In genomic region chr10:44913312-44914079, GRCh38 we compare ENCODE assay signal across 10 cellular contexts. TPM values are rescaled to one million over a fixed set of nuclear protein-coding genes. Genes with fewer than 3 reads are reported as not detected.
A peak's percentile ranks its signal among the peaks of the same experiment; 100 is the strongest.
DNase-seq lines count a peak whose midpoint lies in the region; ATAC-seq and TF ChIP-seq lines count a peak whose summit lies in the region.
"Had no signal": no experiment of that assay in that cellular context is flagged by ENCODE, and none has a peak within 500 bp of the region (broad histone marks: within the 10 kb centered on the region; RNA-seq: fewer than 3 reads in every experiment).

No MANE protein-coding gene starts in this region.

- H3K9me3 ChIP-seq in Loucy (ENCODE audit: insufficient read depth, low read depth, low read length), result peaks cover 7% of the 10 kb centered on the region; the same call in 1 of the 2 replicates
- H3K9me3 ChIP-seq in esophagus squamous epithelium, result no peaks in the 10 kb centered on the region
- H3K9me3 ChIP-seq in ovary, result no peaks in the 10 kb centered on the region
- H3K9me3 ChIP-seq: SJCRH30 had no signal

- H3K4me2 ChIP-seq in Loucy (ENCODE audit: low read depth, low read length, poor library complexity, severe bottlenecking) (peak overlapping the region; percentile 97), mesendoderm (ENCODE audit: low read length) (no peak overlapping the region)

- H3K79me2 ChIP-seq in Loucy (ENCODE audit: insufficient read depth, low read length) (no peaks in the 10 kb centered on the region), mesendoderm (ENCODE audit: control insufficient read depth, insufficient read depth, low read length) (no peaks in the 10 kb centered on the region)

- peak overlapping the region; percentile 84 for H3K27ac Mint-ChIP-seq in activated CD8-positive, alpha-beta T cell treated with anti-CD3 and anti-CD28 coated beads, Interleukin-2, amount 10 ng/mL, durations not matched to agents 7 days and 5 days
- peak overlapping the region; percentile 89 for H3K27ac Mint-ChIP-seq in mesothelial cell of epicardium

- H3K27me3 Mint-ChIP-seq in activated CD8-positive, alpha-beta T cell treated with anti-CD3 and anti-CD28 coated beads, Interleukin-2, amount 10 ng/mL, durations not matched to agents 7 days and 5 days (ENCODE audit: low read depth), result peaks cover 8% of the 10 kb centered on the region
- H3K27me3 Mint-ChIP-seq in mesothelial cell of epicardium (ENCODE audit: low read depth), result no peaks in the 10 kb centered on the region

- peak overlapping the region; percentile 15 for H3K4me3 Mint-ChIP-seq in activated CD8-positive, alpha-beta T cell treated with anti-CD3 and anti-CD28 coated beads, Interleukin-2, amount 10 ng/mL, durations not matched to agents 7 days and 5 days
- H3K4me3 Mint-ChIP-seq in mesothelial cell of epicardium, result peak overlapping the region; percentile 10

- no peak overlapping the region for H2AK5ac ChIP-seq in mesendoderm (ENCODE audit: low read length)

- WGBS in esophagus squamous epithelium, 2 donors, result 72 to 84% methylated on average over 12 to 13 of the region's 14 CpGs
- WGBS in ovary, 3 donors, result 69 to 79% (median 77%) methylated on average over 14 of the region's 14 CpGs
- no CpG with 5 or more reads among the region's 14 CpGs for WGBS in mesendoderm (ENCODE audit: extremely low coverage, insufficient coverage, low lambda C conversion rate)

- ATAC-seq in activated CD8-positive, alpha-beta T cell treated with anti-CD3 and anti-CD28 coated beads, Interleukin-2, amount 10 ng/mL, durations not matched to agents 7 days and 5 days, result peak; percentile 64

- 0 out of 2 replicates have a peak overlapping the region, but pooled peaks have one; percentile 34 for H2AFZ ChIP-seq in Loucy (ENCODE audit: low read length)

- no peak overlapping the region for H4K5ac ChIP-seq in mesendoderm (ENCODE audit: low read length)

- TF ChIP-seq CTCF in Loucy (conservative IDR thresholded peaks at IDR 0.05; ENCODE audit: low read length) (no peak), mesothelial cell of epicardium (IDR thresholded peaks at IDR 0.05; ENCODE audit: unreplicated experiment) (no peak), esophagus squamous epithelium (IDR thresholded peaks at IDR 0.05) (no peak), ovary (IDR thresholded peaks at IDR 0.05) (no peak)

- peaks cover 16% of the 10 kb centered on the region for H3K4me1 Mint-ChIP-seq in activated CD8-positive, alpha-beta T cell treated with anti-CD3 and anti-CD28 coated beads, Interleukin-2, amount 10 ng/mL, durations not matched to agents 7 days and 5 days (ENCODE audit: low read depth)
- H3K4me1 Mint-ChIP-seq in mesothelial cell of epicardium, result peaks cover 48% of the 10 kb centered on the region

- POLR2A ChIA-PET in activated CD8-positive, alpha-beta T cell treated with anti-CD3 and anti-CD28 coated beads, Interleukin-2, amount 10 ng/mL, durations not matched to agents 7 days and 5 days (lab: Charles Lee), result interaction anchor here (1.2 kb wide), 1 partner anchor 55 kb away, joined by 3 read pairs; no protein-coding TSS in a partner anchor

- H2BK120ac ChIP-seq in mesendoderm (ENCODE audit: low read depth, low read length), result no peak overlapping the region

- H3K4me3 ChIP-seq in Loucy (ENCODE audit: low read length, poor library complexity, severe bottlenecking) (peak overlapping the region; percentile 70), esophagus squamous epithelium (no peak overlapping the region), ovary (no peak overlapping the region), mesendoderm (ENCODE audit: low read length) (no peak overlapping the region)
- H3K4me3 ChIP-seq: SJCRH30 had no signal

- no peak overlapping the region for H3K4ac ChIP-seq in mesendoderm (ENCODE audit: low read depth, low read length)

- H3K36me3 Mint-ChIP-seq in activated CD8-positive, alpha-beta T cell treated with anti-CD3 and anti-CD28 coated beads, Interleukin-2, amount 10 ng/mL, durations not matched to agents 7 days and 5 days (ENCODE audit: low read depth), result peaks cover 2% of the 10 kb centered on the region
- peaks cover 10% of the 10 kb centered on the region for H3K36me3 Mint-ChIP-seq in mesothelial cell of epicardium

- intact Hi-C loops in esophagus squamous epithelium (cut with DNase I) (no loop called here), ovary (cut with DNase I) (no loop called here)

- no peak overlapping the region for H3K56ac ChIP-seq in mesendoderm (ENCODE audit: low read length)

- H3K9me2 ChIP-seq in Loucy (replicated peaks; ENCODE audit: low read depth, low read length), result no peaks in the 10 kb centered on the region

- no peak overlapping the region for H4K8ac ChIP-seq in mesendoderm (ENCODE audit: low read depth, low read length)

- H3K9me3 Mint-ChIP-seq in activated CD8-positive, alpha-beta T cell treated with anti-CD3 and anti-CD28 coated beads, Interleukin-2, amount 10 ng/mL, durations not matched to agents 7 days and 5 days (ENCODE audit: insufficient read depth), result no peaks in the 10 kb centered on the region
- peaks cover 9% of the 10 kb centered on the region for H3K9me3 Mint-ChIP-seq in mesothelial cell of epicardium

- no peaks in the 10 kb centered on the region for H4K20me1 ChIP-seq in Loucy (ENCODE audit: insufficient read depth, low read length, poor library complexity, severe bottlenecking)

- TF ChIP-seq EP300 in ovary (IDR thresholded peaks at IDR 0.05), result no peak

- TF ChIP-seq POLR2A in esophagus squamous epithelium (IDR thresholded peaks at IDR 0.05) (no peak), ovary (IDR thresholded peaks at IDR 0.05) (no peak)

- no peak overlapping the region for H2BK15ac ChIP-seq in mesendoderm (replicated peaks; ENCODE audit: low read depth)

- DNase-seq in DMS79 (lab: John Stamatoyannopoulos, UW) (peak; percentile 33), mesothelial cell of epicardium (ENCODE audit: low spot score in 2 of 2, unreplicated experiment in 2 of 2) (no peak), esophagus squamous epithelium (lab: John Stamatoyannopoulos, UW) (no peak), ovary (no peak), mesendoderm (no peak)
- DNase-seq in activated CD8-positive, alpha-beta T cell treated with anti-CD3 and anti-CD28 coated beads, Interleukin-2, amount 10 ng/mL, durations not matched to agents 7 days and 5 days, result peak; percentile 38
- DNase-seq in activated effector memory CD4-positive, alpha-beta T cell treated with anti-CD3 and anti-CD28 coated beads, Interleukin-2, amount 50 U/mL, for 16 hours, result no peak
- DNase-seq: SJCRH30, trophoblast cell had no signal

- H3K36me3 ChIP-seq in Loucy (ENCODE audit: insufficient read depth, low read length) (no peaks in the 10 kb centered on the region), esophagus squamous epithelium (no peaks in the 10 kb centered on the region), ovary (no peaks in the 10 kb centered on the region), mesendoderm (ENCODE audit: control insufficient read depth, insufficient read depth, low read length) (no peaks in the 10 kb centered on the region)
- H3K36me3 ChIP-seq: SJCRH30 had no signal

- CTCF ChIA-PET in activated CD8-positive, alpha-beta T cell treated with anti-CD3 and anti-CD28 coated beads, Interleukin-2, amount 10 ng/mL, durations not matched to agents 7 days and 5 days (lab: Charles Lee), result interaction anchor here (1.2 to 1.3 kb wide), 3 partner anchors 8 to 20 kb away, joined by 3 to 5 read pairs (median 3); no protein-coding TSS in a partner anchor

- H3K27ac ChIP-seq in esophagus squamous epithelium, result no peak overlapping the region
- no peak overlapping the region for H3K27ac ChIP-seq in ovary
- no peak overlapping the region for H3K27ac ChIP-seq in mesendoderm (ENCODE audit: low read depth, low read length)
- H3K27ac ChIP-seq: SJCRH30 had no signal

- H3F3A ChIP-seq in Loucy (ENCODE audit: low read depth), result peaks cover 19% of the 10 kb centered on the region

- H2BK5ac ChIP-seq in mesendoderm (ENCODE audit: low read length), result no peak overlapping the region

- peaks cover 71% of the 10 kb centered on the region for H3K4me1 ChIP-seq in Loucy (ENCODE audit: insufficient read depth, low read length, poor library complexity, severe bottlenecking)
- H3K4me1 ChIP-seq in esophagus squamous epithelium, result peaks cover 0 to 11% (median 0%) of the 10 kb centered on the region in 3 donors
- H3K4me1 ChIP-seq in ovary (ENCODE audit: insufficient read depth), result peaks cover 5% of the 10 kb centered on the region
- H3K4me1 ChIP-seq in mesendoderm (ENCODE audit: control insufficient read depth, low read depth, low read length), result peaks cover 3% of the 10 kb centered on the region

- H3K9ac ChIP-seq in Loucy (ENCODE audit: low read depth, low read length, poor library complexity, severe bottlenecking) (peak overlapping the region; percentile 78), mesendoderm (ENCODE audit: low read length) (no peak overlapping the region)

- no peaks in the 10 kb centered on the region for H3K79me1 ChIP-seq in mesendoderm (ENCODE audit: low read length)

- H3K27me3 ChIP-seq in Loucy (ENCODE audit: insufficient read depth, low read length, poor library complexity, severe bottlenecking) (no peaks in the 10 kb centered on the region), esophagus squamous epithelium (peaks cover 0 to 2% (median 0%) of the 10 kb centered on the region in 4 donors), ovary (no peaks in the 10 kb centered on the region), mesendoderm (ENCODE audit: insufficient read depth, low read length, poor library complexity) (no peaks in the 10 kb centered on the region)
- H3K27me3 ChIP-seq: SJCRH30 had no signal

- H3K23ac ChIP-seq in mesendoderm (ENCODE audit: low read length), result no peak overlapping the region

- H3K18ac ChIP-seq in mesendoderm (ENCODE audit: low read length), result no peak overlapping the region

RNA-seq across cellular contexts. Expression of gene TMEM72, which starts 2.4 kb away (rescaled TPM):
- not detected for total RNA-seq in activated CD8-positive, alpha-beta T cell treated with anti-CD3 and anti-CD28 coated beads, Interleukin-2, amount 10 ng/mL, durations not matched to agents 7 days and 5 days
- total RNA-seq in mesothelial cell of epicardium, result 0.67 to 0.71 TPM (median 0.68 TPM) in 3 replicates
- total RNA-seq in esophagus squamous epithelium, result not detected
- not detected for total RNA-seq in ovary
- under 1 TPM in 1 of 2 donors, not detected in 1; 0.05 TPM for polyA plus RNA-seq in ovary
- not detected for polyA plus RNA-seq in mesendoderm (2013, experiment 1 of 2)
- not detected for polyA plus RNA-seq in mesendoderm (2013, experiment 2 of 2)

RNA-seq across cellular contexts. Expression of gene RASSF4, which starts 46.1 kb away (rescaled TPM):
- total RNA-seq in activated CD8-positive, alpha-beta T cell treated with anti-CD3 and anti-CD28 coated beads, Interleukin-2, amount 10 ng/mL, durations not matched to agents 7 days and 5 days, result 1 to 10 TPM in 1 of 2 experiments, under 1 TPM in 1; 0.76 to 1.6 TPM
- total RNA-seq in mesothelial cell of epicardium, result 15.4 to 16.6 TPM (median 16.3 TPM) in 3 replicates
- 10 to 100 TPM in 1 of 4 donors, 1 to 10 TPM in 3; 1.7 to 22.5 (median 7.4) TPM for total RNA-seq in esophagus squamous epithelium
- total RNA-seq in ovary, result 10 to 100 TPM in 3 of 7 donors, 1 to 10 TPM in 4; 4.8 to 21.9 (median 7.3) TPM
- polyA plus RNA-seq in ovary, result 1 to 10 TPM; 8.1 to 9.7 TPM
- polyA plus RNA-seq in mesendoderm (2013, experiment 1 of 2), result 3.1 TPM
- polyA plus RNA-seq in mesendoderm (2013, experiment 2 of 2), result 3.9 TPM

Comparison
In these comparisons a context has a peak if more than half of its experiments do, and no peak if none do; other contexts are left out.
1. DNase-seq: peak in DMS79 (single experiment) and activated CD8-positive, alpha-beta T cell treated with anti-CD3 and anti-CD28 coated beads, Interleukin-2, amount 10 ng/mL, durations not matched to agents 7 days and 5 days (single experiment); none in mesothelial cell of epicardium (0 of 2), esophagus squamous epithelium (single experiment), ovary (0 of 5), mesendoderm (single experiment) and activated effector memory CD4-positive, alpha-beta T cell treated with anti-CD3 and anti-CD28 coated beads, Interleukin-2, amount 50 U/mL, for 16 hours (single experiment).